In the genomic region with DNA sequence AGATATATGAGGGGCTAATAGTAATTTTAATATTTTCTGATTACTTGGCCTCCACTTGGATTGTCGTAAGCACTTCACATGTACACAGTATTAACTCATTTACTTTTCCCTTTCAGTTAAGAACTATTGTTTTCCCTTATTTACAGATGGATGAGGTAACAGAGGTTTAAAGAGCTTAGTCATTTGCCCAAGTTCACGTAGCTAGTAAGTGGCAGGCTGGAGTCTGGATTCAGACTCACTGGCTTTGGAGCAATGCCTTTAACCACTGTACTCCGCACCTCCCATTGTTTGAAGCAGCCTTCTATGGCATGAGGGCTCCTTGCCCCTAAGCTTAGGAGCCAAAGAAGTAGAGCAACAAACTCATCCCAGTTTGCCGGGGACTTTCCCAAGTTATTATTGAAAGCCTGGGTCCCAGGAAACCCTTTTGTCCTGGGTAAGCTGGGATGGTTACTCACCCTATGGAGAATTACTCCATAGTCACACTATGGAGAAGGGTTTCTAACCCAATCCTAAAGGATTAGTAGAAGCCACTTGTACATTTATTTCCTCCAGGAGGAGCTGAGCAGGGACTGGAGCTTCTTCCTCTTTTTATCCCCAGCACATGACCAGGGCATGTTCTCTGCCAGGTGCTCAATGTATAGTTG, we compare ENCODE assay signal across 12 cellular contexts. TPM values are rescaled to one million over a fixed set of nuclear protein-coding genes. Genes with fewer than 3 reads are reported as not detected.
DNase-seq lines count a peak whose midpoint lies in the region; ATAC-seq and TF ChIP-seq lines count a peak whose summit lies in the region.
"Had no signal": no experiment of that assay in that cellular context is flagged by ENCODE, and none has a peak within 500 bp of the region (broad histone marks: within the 10 kb centered on the region; RNA-seq: fewer than 3 reads in every experiment).

No MANE protein-coding gene starts in this region.

- peak overlapping the region; percentile 45 for H3K9ac ChIP-seq in skeletal muscle satellite cell (ENCODE audit: low read depth, low read length)

- no peak for TF ChIP-seq CTCF in RWPE2 (IDR thresholded peaks at IDR 0.05; ENCODE audit: poor library complexity, severe bottlenecking)

- H3K9me3 ChIP-seq in RWPE2 (ENCODE audit: severe bottlenecking), result no peaks in the 10 kb centered on the region
- no peaks in the 10 kb centered on the region for H3K9me3 ChIP-seq in skeletal muscle satellite cell (replicated peaks; ENCODE audit: low read length)

- peak; percentile 96 for ATAC-seq in RWPE2 (ENCODE audit: low read depth)
- peak; percentile 81 for ATAC-seq in esophagus mucosa
- no peak for ATAC-seq in left ventricle myocardium superior
- ATAC-seq: right cardiac atrium had no signal

- H3K36me3 ChIP-seq in RWPE2 (ENCODE audit: low read depth) (no peaks in the 10 kb centered on the region), skeletal muscle satellite cell (ENCODE audit: insufficient read depth, low read length) (no peaks in the 10 kb centered on the region)

- H3K4me2 ChIP-seq in skeletal muscle satellite cell (ENCODE audit: low read length), result no peak overlapping the region

- intact Hi-C loops in left ventricle myocardium superior (cut with micrococcal nuclease), result no loop called here

- H3K4me1 ChIP-seq in RWPE2 (ENCODE audit: insufficient read depth, poor library complexity, severe bottlenecking) (peaks cover 20% of the 10 kb centered on the region), skeletal muscle satellite cell (ENCODE audit: control insufficient read depth, insufficient read depth, low read length) (peaks cover 67% of the 10 kb centered on the region)

- no peak overlapping the region for H3K4me3 ChIP-seq in RWPE2 (ENCODE audit: severe bottlenecking)
- H3K4me3 ChIP-seq in skeletal muscle satellite cell (ENCODE audit: low read length), result no peak overlapping the region

- H3K27me3 ChIP-seq in RWPE2 (ENCODE audit: insufficient read depth, poor library complexity, severe bottlenecking) (no peaks in the 10 kb centered on the region), skeletal muscle satellite cell (ENCODE audit: control insufficient read depth, insufficient read depth, low read length) (no peaks in the 10 kb centered on the region)

- peak; percentile 91 for DNase-seq in ELR (ENCODE audit: low read depth)
- no peak for DNase-seq in RWPE2 (ENCODE audit: low spot score)
- no peak for DNase-seq in NCI-H1436 (lab: John Stamatoyannopoulos, UW)
- DNase-seq in left ventricle myocardium superior, result no peak
- DNase-seq in NCI-H748 (lab: John Stamatoyannopoulos, UW; ENCODE audit: unreplicated experiment), result no peak
- DNase-seq in occipital lobe (lab: John Stamatoyannopoulos, UW), result no peak
- DNase-seq: central memory CD4-positive, alpha-beta T cell; right cardiac atrium had no signal

- H3K27ac ChIP-seq in RWPE2 (ENCODE audit: poor library complexity, severe bottlenecking), result peak overlapping the region; percentile 58

RNA-seq across cellular contexts. Expression of a gene that starts 12.3 kb away (rescaled TPM):
- total RNA-seq in esophagus mucosa (0.08 TPM), left ventricle myocardium superior (0.32 TPM), occipital lobe (0.47 TPM)
- 23.1 and 24.9 TPM in 2 replicates for total RNA-seq in skeletal muscle satellite cell (2012; rRNA removed)
- total RNA-seq: subcutaneous adipose tissue; T-helper 1 cell treated with Interleukin-12 subunit alpha and Interleukin-12 subunit beta and Interleukin-4 antibody, amounts not matched to agents 30 ng/mL and 1 ng/mL, for 36 hours had no signal

RNA-seq across cellular contexts. Expression of a gene that starts 24.0 kb away (rescaled TPM):
- total RNA-seq in esophagus mucosa (0.28 TPM), left ventricle myocardium superior (1.9 TPM), occipital lobe (0.62 TPM)
- 3.0 and 3.5 TPM in 2 replicates for total RNA-seq in skeletal muscle satellite cell (2012; rRNA removed)
- total RNA-seq: T-helper 1 cell treated with Interleukin-12 subunit alpha and Interleukin-12 subunit beta and Interleukin-4 antibody, amounts not matched to agents 30 ng/mL and 1 ng/mL, for 36 hours had no signal

RNA-seq across cellular contexts. Expression of a gene that starts 35.6 kb away (rescaled TPM):
- total RNA-seq in esophagus mucosa (11.2 TPM), left ventricle myocardium superior (12.6 TPM), occipital lobe (10.3 TPM)
- 11.9 and 13.3 TPM in 2 replicates for total RNA-seq in skeletal muscle satellite cell (2012; rRNA removed)
